Comparison of ENCODE assay signal across 8 cellular contexts in genomic region chr11:95923730-95924413, GRCh38. TPM values are rescaled to one million over a fixed set of nuclear protein-coding genes. Genes with fewer than 3 reads are reported as not detected.
A peak's percentile ranks its signal among the peaks of the same experiment; 100 is the strongest.
DNase-seq lines count a peak whose midpoint lies in the region; ATAC-seq and TF ChIP-seq lines count a peak whose summit lies in the region.

TSS of gene MTMR2 (minus strand) at chr11:95924107. CDS start at chr11:95923954, 153 bp downstream.

- CTCF ChIA-PET in BJ (lab: Yijun Ruan, JAX), result no interaction called here

- H3K27ac ChIP-seq in effector memory CD4-positive, alpha-beta T cell (ENCODE audit: insufficient read depth, low read length, poor library complexity, severe bottlenecking), result peak within 1 kb of the TSS; percentile 51

- H3K9me3 ChIP-seq in effector memory CD4-positive, alpha-beta T cell (ENCODE audit: control insufficient read depth, low read length), result no peaks in the 10 kb centered on the region

- H3K36me3 ChIP-seq in BJ (ENCODE audit: control insufficient read depth, insufficient read depth, low read length), result no peaks in the 10 kb centered on the region
- H3K36me3 ChIP-seq in effector memory CD4-positive, alpha-beta T cell (ENCODE audit: control insufficient read depth, insufficient read depth, low read length), result no peaks in the 10 kb centered on the region

- POLR2A ChIA-PET in BJ (lab: Charles Lee), result interaction anchor here (0.7 kb wide), 1 partner anchor 339 kb away, joined by 5 read pairs; no protein-coding TSS in a partner anchor

- no peaks in the 10 kb centered on the region for H3K27me3 ChIP-seq in BJ (ENCODE audit: control insufficient read depth, insufficient read depth, low read length)
- H3K27me3 ChIP-seq in effector memory CD4-positive, alpha-beta T cell (replicated peaks; ENCODE audit: control insufficient read depth, insufficient read depth, low read length, poor library complexity, severe bottlenecking), result no peaks in the 10 kb centered on the region

- H3K4me1 ChIP-seq in effector memory CD4-positive, alpha-beta T cell (ENCODE audit: control insufficient read depth, insufficient read depth, low read length, poor library complexity, severe bottlenecking), result peaks cover 5% of the 10 kb centered on the region

- DNase-seq in BJ (ENCODE audit: low read depth) (no peak), NCI-H69 (lab: John Stamatoyannopoulos, UW) (peak; percentile 93), medulla oblongata (ENCODE audit: extremely low spot score) (peak; percentile 74)
- DNase-seq in activated CD8-positive, alpha-beta memory T cell treated with anti-CD3 and anti-CD28 coated beads for 1 hour (ENCODE audit: extremely low read depth in 1 of 2, low read depth in 1 of 2), result peak; percentile 0 to 31
- peak; percentile 2 to 29 (median 4) for DNase-seq in effector memory CD4-positive, alpha-beta T cell
- peak; percentile 17 for DNase-seq in stimulated activated CD8-positive, alpha-beta memory T cell treated with anti-CD3 and anti-CD28 coated beads, Interleukin-12 subunit alpha, Interleukin-12 subunit beta, amount 100 ng/mL, for 1 hour (ENCODE audit: low read depth)

- TF ChIP-seq CTCF in BJ (IDR thresholded peaks at IDR 0.05; ENCODE audit: insufficient read depth, low read depth, low read length), result 0 out of 2 replicates have a peak, but pooled peaks have one; percentile 3

- peak within 1 kb of the TSS; percentile 98 for H3K4me3 ChIP-seq in BJ (ENCODE audit: low read depth, low read length)
- peak within 1 kb of the TSS; percentile 90 for H3K4me3 ChIP-seq in effector memory CD4-positive, alpha-beta T cell (ENCODE audit: insufficient read depth, low read depth, low read length, poor library complexity, severe bottlenecking)

- ATAC-seq in GM19025 (IDR thresholded peaks at IDR 0.05; ENCODE audit: low read depth, unreplicated experiment) (peak; percentile 100), HG03196 (IDR thresholded peaks at IDR 0.05; ENCODE audit: unreplicated experiment) (peak; percentile 99)

RNA-seq across cellular contexts. Expression of gene MTMR2, which starts in this region (rescaled TPM):
- 19.3 and 37.3 TPM in 2 replicates for polyA plus RNA-seq in BJ (2011; rRNA removed)
- polyA minus RNA-seq in BJ (2011; rRNA and poly(A)+ RNA removed), result 25.2 and 29.3 TPM in 2 replicates
